27 cellular contexts compared by ENCODE assay signal in the genomic region with DNA sequence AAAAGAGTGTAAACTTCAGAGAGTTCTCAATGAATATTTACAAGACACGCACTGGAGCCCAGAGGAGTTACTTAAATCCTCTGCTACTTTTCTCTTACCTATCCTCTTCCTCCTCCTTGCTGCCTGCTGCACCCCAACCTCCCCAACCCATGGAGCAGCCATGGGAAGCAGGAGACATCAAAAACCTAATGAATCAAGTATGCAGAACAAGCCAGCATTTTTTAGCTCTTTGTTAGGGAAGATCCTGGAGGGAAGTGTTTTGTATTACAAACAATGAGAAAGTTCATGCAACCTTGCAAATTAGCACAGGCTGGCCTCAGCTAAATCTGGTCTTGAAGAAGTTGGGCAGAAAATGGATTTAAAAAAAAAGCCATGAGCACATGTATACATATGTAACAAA.
"Had no signal": no experiment of that assay in that cellular context is flagged by ENCODE, and none has a peak within 500 bp of the region (broad histone marks: within the 10 kb centered on the region; RNA-seq: fewer than 3 reads in every experiment).

No MANE protein-coding gene starts in this region.

- DNase-seq: activated CD4-positive, alpha-beta T cell treated with anti-CD3 and anti-CD28 coated beads for 4 hours; activated CD4-positive, alpha-beta T cell treated with anti-CD3 and anti-CD28 coated beads, Interleukin-2, amount 50 U/mL, for 48 hours; activated CD8-positive, alpha-beta memory T cell treated with anti-CD3 and anti-CD28 coated beads for 24 hours; activated effector memory CD4-positive, alpha-beta T cell treated with Interleukin-2 at 50 U/mL for 16 hours; activated naive CD4-positive, alpha-beta T cell treated with anti-CD3 and anti-CD28 coated beads for 36 hours; activated naive CD8-positive, alpha-beta T cell treated with anti-CD3 and anti-CD28 coated beads for 36 hours; adrenal gland; effector memory CD8-positive, alpha-beta T cell; head of caudate nucleus; hippocampal formation; left cardiac atrium; left ventricle myocardium superior; nephron progenitor cell; pancreas; sigmoid colon; small intestine; stimulated activated CD4-positive, alpha-beta T cell treated with anti-CD3 and anti-CD28 coated beads, Interleukin-4, amount 100 ng/mL, for 4 hours; stimulated activated CD8-positive, alpha-beta memory T cell treated with anti-CD3 and anti-CD28 coated beads, Interleukin-4, amount 100 ng/mL, for 48 hours; stimulated activated naive B cell treated with anti-CD40 and anti-IgM and Interleukin-4, amounts not matched to agents 10 μg/mL and 1 μg/mL and 100 μg/mL, for 72 hours; stomach; thyroid gland; upper lobe of right lung had no signal

- H3K4me3 Mint-ChIP-seq: activated naive CD4-positive, alpha-beta T cell treated with anti-CD3 and anti-CD28 coated beads for 36 hours; activated naive CD8-positive, alpha-beta T cell treated with anti-CD3 and anti-CD28 coated beads for 36 hours; effector memory CD8-positive, alpha-beta T cell; nephron progenitor cell; stimulated activated naive B cell treated with anti-CD40 and anti-IgM and Interleukin-4, amounts not matched to agents 10 μg/mL and 1 μg/mL and 100 μg/mL, for 72 hours had no signal

- H3K4me1 Mint-ChIP-seq: activated naive CD8-positive, alpha-beta T cell treated with anti-CD3 and anti-CD28 coated beads for 36 hours; nephron progenitor cell; stimulated activated naive B cell treated with anti-CD40 and anti-IgM and Interleukin-4, amounts not matched to agents 10 μg/mL and 1 μg/mL and 100 μg/mL, for 72 hours had no signal

- H3K9me3 Mint-ChIP-seq: activated naive CD4-positive, alpha-beta T cell treated with anti-CD3 and anti-CD28 coated beads for 36 hours; brain; effector memory CD8-positive, alpha-beta T cell; nephron progenitor cell had no signal

- H3K27ac Mint-ChIP-seq: activated naive CD4-positive, alpha-beta T cell treated with anti-CD3 and anti-CD28 coated beads for 36 hours; activated naive CD8-positive, alpha-beta T cell treated with anti-CD3 and anti-CD28 coated beads for 36 hours; effector memory CD8-positive, alpha-beta T cell; nephron progenitor cell; stimulated activated naive B cell treated with anti-CD40 and anti-IgM and Interleukin-4, amounts not matched to agents 10 μg/mL and 1 μg/mL and 100 μg/mL, for 72 hours had no signal

- H3K36me3 ChIP-seq: adrenal gland, ascending aorta, cardiac muscle cell, pancreas, prostate gland, sigmoid colon, stomach, thyroid gland, upper lobe of right lung had no signal

- H3K27ac ChIP-seq: adrenal gland, ascending aorta, cardiac muscle cell, coronary artery, pancreas, prostate gland, sigmoid colon, stomach, thyroid gland, upper lobe of right lung had no signal

- H3K36me3 Mint-ChIP-seq: activated naive CD8-positive, alpha-beta T cell treated with anti-CD3 and anti-CD28 coated beads for 36 hours; brain; stimulated activated naive B cell treated with anti-CD40 and anti-IgM and Interleukin-4, amounts not matched to agents 10 μg/mL and 1 μg/mL and 100 μg/mL, for 72 hours had no signal

- H3K27me3 ChIP-seq: adrenal gland, ascending aorta, cardiac muscle cell, pancreas, sigmoid colon, stomach, thyroid gland, upper lobe of right lung had no signal

- H3K4me1 ChIP-seq: adrenal gland, ascending aorta, pancreas, prostate gland, sigmoid colon, stomach, upper lobe of right lung had no signal

- H3K4me3 ChIP-seq: adrenal gland, ascending aorta, cardiac muscle cell, coronary artery, pancreas, prostate gland, sigmoid colon, stomach, thyroid gland, upper lobe of right lung had no signal

- H3K9me3 ChIP-seq: adrenal gland, ascending aorta, pancreas, prostate gland, sigmoid colon, stomach, thyroid gland, upper lobe of right lung had no signal

- H3K27me3 Mint-ChIP-seq: brain; stimulated activated naive B cell treated with anti-CD40 and anti-IgM and Interleukin-4, amounts not matched to agents 10 μg/mL and 1 μg/mL and 100 μg/mL, for 72 hours had no signal
